Comparison of ENCODE assay signal across 11 cellular contexts in genomic region chr7:134619627-134620331, GRCh38. TPM values are rescaled to one million over a fixed set of nuclear protein-coding genes. Genes with fewer than 3 reads are reported as not detected.
DNase-seq lines count a peak whose midpoint lies in the region; ATAC-seq and TF ChIP-seq lines count a peak whose summit lies in the region.
"Had no signal": no experiment of that assay in that cellular context is flagged by ENCODE, and none has a peak within 500 bp of the region (broad histone marks: within the 10 kb centered on the region; RNA-seq: fewer than 3 reads in every experiment).

No MANE protein-coding gene starts in this region.

- no peak overlapping the region for H3K4me3 Mint-ChIP-seq in activated CD8-positive, alpha-beta memory T cell treated with anti-CD3 and anti-CD28 coated beads, Interleukin-2, amount 10 ng/mL, durations not matched to agents 7 days and 5 days
- H3K4me3 Mint-ChIP-seq: endodermal cell had no signal

- peaks cover 0 to 4% (median 0%) of the 10 kb centered on the region in 4 donors for H3K4me1 ChIP-seq in tibial artery

- ATAC-seq in activated CD8-positive, alpha-beta memory T cell treated with anti-CD3 and anti-CD28 coated beads, Interleukin-2, amount 10 ng/mL, durations not matched to agents 7 days and 5 days = no peak
- ATAC-seq in HG02852 (IDR thresholded peaks at IDR 0.05; ENCODE audit: unreplicated experiment) = no peak

- H3K27me3 ChIP-seq in tibial artery (no peaks in the 10 kb centered on the region), H7 (ENCODE audit: control insufficient read depth, insufficient read depth, low read length) (no peaks in the 10 kb centered on the region; the same call in 1 of the 2 replicates)

- peaks cover 4% of the 10 kb centered on the region for H3K4me1 Mint-ChIP-seq in activated CD8-positive, alpha-beta memory T cell treated with anti-CD3 and anti-CD28 coated beads, Interleukin-2, amount 10 ng/mL, durations not matched to agents 7 days and 5 days
- H3K4me1 Mint-ChIP-seq: endodermal cell had no signal

- TF ChIP-seq CTCF in tibial artery (IDR thresholded peaks at IDR 0.05) = no peak

- H3K27ac Mint-ChIP-seq in activated CD8-positive, alpha-beta memory T cell treated with anti-CD3 and anti-CD28 coated beads, Interleukin-2, amount 10 ng/mL, durations not matched to agents 7 days and 5 days = no peak overlapping the region
- H3K27ac Mint-ChIP-seq: endodermal cell had no signal

- CTCF ChIA-PET in activated CD8-positive, alpha-beta memory T cell treated with anti-CD3 and anti-CD28 coated beads, Interleukin-2, amount 10 ng/mL, durations not matched to agents 7 days and 5 days (lab: Charles Lee) = interaction anchor here (0.6 to 1.4 kb wide), 2 partner anchors 10 to 14 kb away, joined by 3 read pairs; no protein-coding TSS in a partner anchor

- H3K36me3 Mint-ChIP-seq in activated CD8-positive, alpha-beta memory T cell treated with anti-CD3 and anti-CD28 coated beads, Interleukin-2, amount 10 ng/mL, durations not matched to agents 7 days and 5 days = peaks cover 2% of the 10 kb centered on the region

- H3K27me3 Mint-ChIP-seq in activated CD8-positive, alpha-beta memory T cell treated with anti-CD3 and anti-CD28 coated beads, Interleukin-2, amount 10 ng/mL, durations not matched to agents 7 days and 5 days = peaks cover 68% of the 10 kb centered on the region

- H3K9me3 Mint-ChIP-seq in activated CD8-positive, alpha-beta memory T cell treated with anti-CD3 and anti-CD28 coated beads, Interleukin-2, amount 10 ng/mL, durations not matched to agents 7 days and 5 days (ENCODE audit: low read depth) = no peaks in the 10 kb centered on the region
- H3K9me3 Mint-ChIP-seq: endodermal cell had no signal

- intact Hi-C loops in tibial artery (cut with DNase I; ENCODE audit: low total_unique reads) = no loop called here

- no peaks in the 10 kb centered on the region for H3K36me3 ChIP-seq in tibial artery
- no peaks in the 10 kb centered on the region for H3K36me3 ChIP-seq in H7 (replicated peaks; ENCODE audit: control insufficient read depth, insufficient read depth, low read length)

- H3K4me3 ChIP-seq in tibial artery (no peak overlapping the region), H7 (ENCODE audit: insufficient read depth, low read depth, low read length) (no peak overlapping the region)

- DNase-seq in AG08395 (ENCODE audit: low spot score) (peak; percentile 82), HPDE6-E6E7 (ENCODE audit: extremely low spot score) (peak; percentile 45), amniotic stem cell (lab: John Stamatoyannopoulos, UW) (peak; percentile 86), iris pigment epithelial cell (ENCODE audit: low read depth) (peak; percentile 92), tibial artery (no peak), H7 (no peak)
- no peak for DNase-seq in activated CD8-positive, alpha-beta memory T cell treated with anti-CD3 and anti-CD28 coated beads, Interleukin-2, amount 10 ng/mL, durations not matched to agents 7 days and 5 days
- DNase-seq: activated effector memory CD4-positive, alpha-beta T cell treated with Interleukin-2 at 50 U/mL for 16 hours; endodermal cell; left cardiac atrium had no signal

- no peak overlapping the region for H3K27ac ChIP-seq in tibial artery

- no peaks in the 10 kb centered on the region for H3K9me3 ChIP-seq in tibial artery

RNA-seq across cellular contexts. Expression of gene BPGM, which starts 26.9 kb away (rescaled TPM):
- 14.9 and 19.6 TPM in 2 replicates for total RNA-seq in H7 (2014; rRNA removed; shearing (Covaris generic))
- total RNA-seq in activated CD8-positive, alpha-beta memory T cell treated with anti-CD3 and anti-CD28 coated beads, Interleukin-2, amount 10 ng/mL, durations not matched to agents 7 days and 5 days = 10 to 100 TPM; 18.6 to 19.7 TPM

Comparison
In these comparisons a context has a peak if more than half of its experiments do, and no peak if none do; other contexts are left out.
1. DNase-seq: peak in AG08395 (single experiment), HPDE6-E6E7 (single experiment), amniotic stem cell (single experiment) and iris pigment epithelial cell (single experiment); none in tibial artery (0 of 2), H7 (single experiment) and activated CD8-positive, alpha-beta memory T cell treated with anti-CD3 and anti-CD28 coated beads, Interleukin-2, amount 10 ng/mL, durations not matched to agents 7 days and 5 days (single experiment).